Comparison of ENCODE assay signal across 8 cellular contexts in the genomic region with DNA sequence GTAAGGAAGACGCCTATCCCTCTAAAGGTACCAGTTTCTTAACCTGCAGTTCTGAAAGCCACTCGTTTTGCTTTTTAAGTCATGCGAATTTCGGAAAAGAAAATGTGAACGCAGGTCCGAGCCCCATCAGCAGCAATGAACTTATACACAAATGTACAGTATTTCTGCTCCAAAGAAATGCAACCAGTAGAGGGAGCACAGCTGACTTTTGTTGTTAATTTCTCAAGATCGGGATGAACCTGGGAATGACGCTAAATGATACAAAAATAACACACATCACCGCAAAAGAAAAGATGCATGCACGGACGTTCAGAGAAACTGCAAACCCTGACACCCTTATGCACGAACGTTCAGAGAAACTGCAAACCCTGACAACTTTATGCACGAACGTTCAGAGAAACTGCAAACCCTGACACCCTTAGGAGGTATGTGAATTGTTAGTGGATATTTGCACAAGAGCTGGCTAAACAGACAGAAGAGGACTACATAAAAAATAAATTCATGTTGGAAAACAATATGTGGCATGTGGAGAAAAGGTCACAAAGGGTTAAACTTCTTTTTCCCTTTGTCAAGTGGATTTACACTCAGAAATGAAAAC. TPM values are rescaled to one million over a fixed set of nuclear protein-coding genes. Genes with fewer than 3 reads are reported as not detected.
A peak's percentile ranks its signal among the peaks of the same experiment; 100 is the strongest.
DNase-seq lines count a peak whose midpoint lies in the region; ATAC-seq, FAIRE-seq and TF ChIP-seq lines count a peak whose summit lies in the region.

No MANE protein-coding gene starts in this region.

- H3K27ac ChIP-seq in heart left ventricle, result no peak overlapping the region
- H3K27ac ChIP-seq in Panc1 (ENCODE audit: low read length), result no peak overlapping the region

- no peaks in the 10 kb centered on the region for H3K36me3 ChIP-seq in heart left ventricle
- H3K36me3 ChIP-seq in Panc1 (ENCODE audit: control insufficient read depth, insufficient read depth, low read length), result no peaks in the 10 kb centered on the region

- WGBS in heart left ventricle, 4 donors, result 44 to 53% (median 51%) methylated on average over 15 of the region's 15 CpGs

- intact Hi-C loops in heart left ventricle (cut with DNase I) (loop anchor here in 5 of 10 donors (10.0 kb wide), 4 partner anchors 133 to 257 kb away; no protein-coding TSS in a partner anchor), Right ventricle myocardium superior (cut with DNase I) (no loop called here), Panc1 (cut with micrococcal nuclease; ENCODE audit: unreplicated experiment) (loop anchor here (2.0 kb wide), 1 partner anchor 233 kb away; no protein-coding TSS in a partner anchor), natural killer cell (cut with micrococcal nuclease) (no loop called here)

- no peak for ATAC-seq in heart left ventricle
- ATAC-seq in Right ventricle myocardium superior (ENCODE audit: poor library complexity), result no peak
- peak; percentile 64; the same call in 1 of the 2 replicates for ATAC-seq in Panc1
- ATAC-seq in natural killer cell, result no peak

- H3K27me3 Mint-ChIP-seq in natural killer cell (ENCODE audit: low read depth in 2 of 2), result peaks cover 16 to 21% of the 10 kb centered on the region in 2 donors

- H3K36me3 Mint-ChIP-seq in natural killer cell, result no peaks in the 10 kb centered on the region

- DNase-seq in heart left ventricle, result no peak
- no peak for DNase-seq in Right ventricle myocardium superior
- no peak for DNase-seq in Panc1 (ENCODE audit: low read depth, low spot score)
- peak; percentile 22 for DNase-seq in fibroblast of the conjunctiva (ENCODE audit: low read depth)
- DNase-seq in urothelium cell line (ENCODE audit: low spot score), result peak; percentile 54
- DNase-seq in NCI-H1436 treated with DMSO at 0.1 percent for 48 hours (lab: John Stamatoyannopoulos, UW), result no peak
- DNase-seq in stimulated activated CD4-positive, alpha-beta T cell treated with anti-CD3 and anti-CD28 coated beads, Interleukin-12 subunit alpha, Interleukin-12 subunit beta, amount 100 ng/mL, for 4 hours, result no peak
- DNase-seq in natural killer cell, result no peak

- BruUV-seq in Panc1 (replicated peaks; lab: Mats Ljungman, UMichigan), result no TSS peak

- H3K9me3 ChIP-seq in heart left ventricle (no peaks in the 10 kb centered on the region), Panc1 (ENCODE audit: control insufficient read depth, insufficient read depth, low read depth, low read length) (no peaks in the 10 kb centered on the region)

- CTCF ChIA-PET in Panc1 (lab: Charles Lee), result interaction anchor here (0.6 to 1.4 kb wide), 3 partner anchors 68 to 233 kb away, joined by 3 to 6 read pairs (median 4); no protein-coding TSS in a partner anchor

- POLR2A ChIA-PET in Panc1 (lab: Charles Lee), result no interaction called here

- peaks cover 17 to 18% of the 10 kb centered on the region in 2 donors for H3K4me1 Mint-ChIP-seq in natural killer cell

- TF ChIP-seq CTCF in heart left ventricle (IDR thresholded peaks at IDR 0.05) (peak in 8 of 12 donors; percentile 11 to 51 (median 35)), Panc1 (IDR thresholded peaks at IDR 0.05) (peak; percentile 77), natural killer cell (IDR thresholded peaks at IDR 0.05) (no peak)

- peaks cover 0 to 35% (median 17%) of the 10 kb centered on the region in 9 donors for H3K27me3 ChIP-seq in heart left ventricle
- H3K27me3 ChIP-seq in Panc1 (ENCODE audit: control insufficient read depth, insufficient read depth, low read length), result peaks cover 4% of the 10 kb centered on the region; the same call in 1 of the 2 replicates

- no peaks in the 10 kb centered on the region for H3K9me3 Mint-ChIP-seq in natural killer cell

- H3K4me3 ChIP-seq in heart left ventricle, result no peak overlapping the region
- peak overlapping the region in 1 of 2 experiments; percentile 40; a peak in 2 of 4 replicates for H3K4me3 ChIP-seq in Panc1 (ENCODE audit: low read depth in 2 of 2, low read length in 2 of 2)

- no peak for TF ChIP-seq POLR2A in heart left ventricle (IDR thresholded peaks at IDR 0.05)

- H3K4me3 Mint-ChIP-seq in natural killer cell, result no peak overlapping the region

- H3K27ac Mint-ChIP-seq in natural killer cell, result no peak overlapping the region

- H3K4me1 ChIP-seq in heart left ventricle (peaks cover 0 to 7% (median 0%) of the 10 kb centered on the region in 12 donors), Panc1 (ENCODE audit: control insufficient read depth, insufficient read depth, low read length) (no peaks in the 10 kb centered on the region)

- in situ Hi-C loops in Panc1 (cut with HindIII; ENCODE audit: low pct_unique_long_range_greater_than_20kb, low sequenced_read_pairs), result no loop called here

- peak; percentile 95 for FAIRE-seq in urothelium cell line (lab: Jason Lieb, UNC)

RNA-seq across cellular contexts. Expression of a gene that starts 3.5 kb away (rescaled TPM):
- total RNA-seq in heart left ventricle, result 1 to 10 TPM in 8 of 9 donors, under 1 TPM in 1; 0.31 to 9.4 (median 1.7) TPM
- polyA plus RNA-seq in heart left ventricle, result under 1 TPM; 0.57 to 0.97 TPM
- 2.9 TPM for total RNA-seq in Right ventricle myocardium superior
- total RNA-seq in Panc1 (2021; ENCODE audit: unreplicated experiment), result 3.7 TPM
- 1.9 TPM for polyA plus RNA-seq in Panc1 (2012; ENCODE audit: insufficient read length)
- 10 to 100 TPM; 19.1 to 32.3 (median 19.4) TPM for total RNA-seq in natural killer cell

Comparison
In these comparisons a context has a peak if more than half of its experiments do, and no peak if none do; other contexts are left out.
1. DNase-seq: peak in fibroblast of the conjunctiva (single experiment) and urothelium cell line (single experiment); none in heart left ventricle (0 of 5), Right ventricle myocardium superior (single experiment), Panc1 (single experiment), NCI-H1436 treated with DMSO at 0.1 percent for 48 hours (single experiment), stimulated activated CD4-positive, alpha-beta T cell treated with anti-CD3 and anti-CD28 coated beads, Interleukin-12 subunit alpha, Interleukin-12 subunit beta, amount 100 ng/mL, for 4 hours (single experiment) and natural killer cell (single experiment).